8 cellular contexts compared by ENCODE assay signal in genomic region chr9:127915801-127916664, GRCh38. TPM values are rescaled to one million over a fixed set of nuclear protein-coding genes. Genes with fewer than 3 reads are reported as not detected.
A peak's percentile ranks its signal among the peaks of the same experiment; 100 is the strongest.
DNase-seq lines count a peak whose midpoint lies in the region; ATAC-seq, FAIRE-seq and TF ChIP-seq lines count a peak whose summit lies in the region.

No MANE protein-coding gene starts in this region.

- peaks cover 48% of the 10 kb centered on the region for H3K4me1 Mint-ChIP-seq in activated CD4-positive, alpha-beta T cell treated with anti-CD3 and anti-CD28 coated beads, Interleukin-2, amount 10 ng/mL, durations not matched to agents 24 days and 14 days

- H3K4me2 ChIP-seq in endothelial cell of umbilical vein (ENCODE audit: insufficient read depth, low read length) = peak overlapping the region; percentile 68

- H3K27me3 ChIP-seq in endothelial cell of umbilical vein (ENCODE audit: control insufficient read depth in 2 of 2, insufficient read depth in 2 of 2, low read length in 2 of 2) = no peaks in the 10 kb centered on the region
- H3K27me3 ChIP-seq in neutrophil = peaks cover 11% of the 10 kb centered on the region

- CTCF ChIA-PET in endothelial cell of umbilical vein (lab: Charles Lee) = interaction anchor here (1.2 to 2.3 kb wide), 4 partner anchors 9 to 181 kb away, joined by 3 to 9 read pairs (median 4); partner anchors contain the start of genes ST6GALNAC6 and TOR2A

- H2AFZ ChIP-seq in endothelial cell of umbilical vein (ENCODE audit: low read depth, low read length) = peak overlapping the region; percentile 81

- peak overlapping the region; percentile 86 for H3K4me3 Mint-ChIP-seq in activated CD4-positive, alpha-beta T cell treated with anti-CD3 and anti-CD28 coated beads, Interleukin-2, amount 10 ng/mL, durations not matched to agents 24 days and 14 days

- peaks cover 0 to 17% of the 10 kb centered on the region in 2 experiments for H3K36me3 ChIP-seq in endothelial cell of umbilical vein (ENCODE audit: control insufficient read depth in 2 of 2, extremely low read depth in 1 of 2, insufficient read depth in 2 of 2, low read length in 2 of 2)
- H3K36me3 ChIP-seq in neutrophil = no peaks in the 10 kb centered on the region

- H3K27ac Mint-ChIP-seq in activated CD4-positive, alpha-beta T cell treated with anti-CD3 and anti-CD28 coated beads, Interleukin-2, amount 10 ng/mL, durations not matched to agents 24 days and 14 days = peak overlapping the region; percentile 87

- DNase-seq in activated CD4-positive, alpha-beta T cell treated with anti-CD3 and anti-CD28 coated beads, Interleukin-2, amount 10 ng/mL, durations not matched to agents 24 days and 14 days = peak; percentile 78
- DNase-seq in activated CD4-positive, alpha-beta T cell treated with anti-CD3 and anti-CD28 coated beads for 48 hours = no peak
- DNase-seq in endothelial cell of umbilical vein (ENCODE audit: low read depth, low spot score) = peak; percentile 26
- DNase-seq in cerebellar cortex (ENCODE audit: low spot score) = no peak

- H3K9ac ChIP-seq in endothelial cell of umbilical vein (replicated peaks; ENCODE audit: extremely low read depth, insufficient read depth, low read length) = peak overlapping the region; percentile 81

- H3K4me3 ChIP-seq in endothelial cell of umbilical vein (replicated peaks in 1 of 3; ENCODE audit: insufficient read depth in 1 of 3, low read depth in 1 of 3, low read length in 3 of 3) (peak overlapping the region; percentile 59 to 77 (median 71)), neutrophil (ENCODE audit: low read depth in 1 of 2, low read length in 1 of 2) (peak overlapping the region; percentile 50 to 71)

- H3K27me3 Mint-ChIP-seq in activated CD4-positive, alpha-beta T cell treated with anti-CD3 and anti-CD28 coated beads, Interleukin-2, amount 10 ng/mL, durations not matched to agents 24 days and 14 days = no peaks in the 10 kb centered on the region

- no peaks in the 10 kb centered on the region for H3K9me1 ChIP-seq in endothelial cell of umbilical vein (replicated peaks; ENCODE audit: control insufficient read depth, extremely low read depth, insufficient read depth, low read length)

- H3K27ac ChIP-seq in endothelial cell of umbilical vein (ENCODE audit: insufficient read depth, low read depth, low read length) (peak overlapping the region; percentile 55), neutrophil (no peak overlapping the region)

- no peak for TF ChIP-seq CTCF in endothelial cell of umbilical vein (IDR thresholded peaks at IDR 0.05; ENCODE audit: extremely low read depth in 1 of 2, insufficient read depth in 1 of 2, low read depth in 1 of 2, low read length in 2 of 2)
- no peak for TF ChIP-seq CTCF in neutrophil (IDR thresholded peaks at IDR 0.05)

- intact Hi-C loops in activated CD4-positive, alpha-beta T cell treated with anti-CD3 and anti-CD28 coated beads, Interleukin-2, amount 10 ng/mL, durations not matched to agents 24 days and 14 days (cut with micrococcal nuclease) = loop anchor here (5.0 kb wide), 2 partner anchors 129 to 304 kb away; partner anchors contain the start of genes CDK9 and STXBP1
- intact Hi-C loops in endothelial cell of umbilical vein (cut with micrococcal nuclease) = loop anchor here (2.0 to 10.0 kb wide), 3 partner anchors 17 to 414 kb away; partner anchors contain the start of gene ST6GALNAC6

- peaks cover 12% of the 10 kb centered on the region for H3K79me2 ChIP-seq in endothelial cell of umbilical vein (ENCODE audit: control insufficient read depth, insufficient read depth, low read length)

- no peaks in the 10 kb centered on the region for H4K20me1 ChIP-seq in endothelial cell of umbilical vein (replicated peaks; ENCODE audit: control insufficient read depth, extremely low read depth, insufficient read depth, low read length)

- POLR2A ChIA-PET in endothelial cell of umbilical vein (lab: Charles Lee) = interaction anchor here (1.0 kb wide), 1 partner anchor 181 kb away, joined by 3 read pairs; the partner anchor contains the start of gene TOR2A

- dilution Hi-C loops in endothelial cell of umbilical vein (cut with MboI; ENCODE audit: extremely low pct_ligation_motif_present, low sequenced_read_pairs) = no loop called here

- no peaks in the 10 kb centered on the region for H3K9me3 Mint-ChIP-seq in activated CD4-positive, alpha-beta T cell treated with anti-CD3 and anti-CD28 coated beads, Interleukin-2, amount 10 ng/mL, durations not matched to agents 24 days and 14 days

- ATAC-seq in HG03442 (IDR thresholded peaks at IDR 0.05; ENCODE audit: unreplicated experiment) (no peak), HG03520 (IDR thresholded peaks at IDR 0.05; ENCODE audit: unreplicated experiment) (no peak)

- TSS peak; percentile 41 for BruUV-seq in endothelial cell of umbilical vein (replicated peaks; lab: Mats Ljungman, UMichigan)

- FAIRE-seq in endothelial cell of umbilical vein (lab: Jason Lieb, UNC) = peak; percentile 58

- H3K4me1 ChIP-seq in endothelial cell of umbilical vein (ENCODE audit: control insufficient read depth, extremely low read depth, insufficient read depth, low read length) (peaks cover 35% of the 10 kb centered on the region), neutrophil (ENCODE audit: control insufficient read depth in 1 of 2, insufficient read depth in 1 of 2, low read depth in 1 of 2, low read length in 1 of 2) (peaks cover 44 to 45% of the 10 kb centered on the region in 2 experiments)

- H3K36me3 Mint-ChIP-seq in activated CD4-positive, alpha-beta T cell treated with anti-CD3 and anti-CD28 coated beads, Interleukin-2, amount 10 ng/mL, durations not matched to agents 24 days and 14 days (ENCODE audit: low read depth) = peaks cover 20% of the 10 kb centered on the region

- H3K9me3 ChIP-seq in endothelial cell of umbilical vein (replicated peaks; ENCODE audit: control insufficient read depth, insufficient read depth, low read length) (no peaks in the 10 kb centered on the region), neutrophil (no peaks in the 10 kb centered on the region)

- TF ChIP-seq POLR2A in Raji (IDR thresholded peaks at IDR 0.05; ENCODE audit: insufficient read depth, low read depth, low read length) (peak; percentile 73), endothelial cell of umbilical vein (IDR thresholded peaks at IDR 0.05; ENCODE audit: low read depth, low read length) (no peak)

RNA-seq across cellular contexts. Expression of gene ST6GALNAC4, which starts 0.8 kb away (rescaled TPM):
- total RNA-seq in activated CD4-positive, alpha-beta T cell treated with anti-CD3 and anti-CD28 coated beads, Interleukin-2, amount 10 ng/mL, durations not matched to agents 24 days and 14 days = 28.0 and 28.3 TPM in 2 replicates
- total RNA-seq in endothelial cell of umbilical vein = 38.1 and 45.9 TPM in 2 replicates
- 85.3 and 108 TPM in 2 replicates for polyA plus RNA-seq in endothelial cell of umbilical vein
- 44.2 and 64.3 TPM in 2 replicates for polyA plus RNA-seq in endothelial cell of umbilical vein (2011; cell fraction: cytosol; rRNA removed)
- polyA plus RNA-seq in endothelial cell of umbilical vein (2011; cell fraction: nucleus; rRNA removed) = 38.1 and 41.5 TPM in 2 replicates
- 39.9 and 49.4 TPM in 2 replicates for polyA plus RNA-seq in endothelial cell of umbilical vein (2012)
- polyA minus RNA-seq in endothelial cell of umbilical vein = 38.1 and 51.5 TPM in 2 replicates
- 129 TPM for polyA minus RNA-seq in endothelial cell of umbilical vein (2011; cell fraction: cytosol; rRNA and poly(A)+ RNA removed)
- 19.7 and 26.7 TPM in 2 replicates for polyA minus RNA-seq in endothelial cell of umbilical vein (2011; cell fraction: nucleus; rRNA and poly(A)+ RNA removed)

RNA-seq across cellular contexts. Expression of gene PIP5KL1, which starts 14.5 kb away (rescaled TPM):
- 0.89 and 0.90 TPM in 2 replicates for total RNA-seq in activated CD4-positive, alpha-beta T cell treated with anti-CD3 and anti-CD28 coated beads, Interleukin-2, amount 10 ng/mL, durations not matched to agents 24 days and 14 days
- 2.9 and 3.8 TPM in 2 replicates for total RNA-seq in endothelial cell of umbilical vein
- 1.5 and 2.3 TPM in 2 replicates for polyA plus RNA-seq in endothelial cell of umbilical vein
- polyA plus RNA-seq in endothelial cell of umbilical vein (2011; cell fraction: cytosol; rRNA removed) = 0.28 and 0.87 TPM in 2 replicates
- 5.1 and 6.2 TPM in 2 replicates for polyA plus RNA-seq in endothelial cell of umbilical vein (2011; cell fraction: nucleus; rRNA removed)
- 0.56 and 1.3 TPM in 2 replicates for polyA plus RNA-seq in endothelial cell of umbilical vein (2012)
- polyA minus RNA-seq in endothelial cell of umbilical vein = 0.42 and 0.83 TPM in 2 replicates
- polyA minus RNA-seq in endothelial cell of umbilical vein (2011; cell fraction: cytosol; rRNA and poly(A)+ RNA removed) = 4.0 TPM
- 1.6 and 1.8 TPM in 2 replicates for polyA minus RNA-seq in endothelial cell of umbilical vein (2011; cell fraction: nucleus; rRNA and poly(A)+ RNA removed)

RNA-seq across cellular contexts. Expression of gene ST6GALNAC6, which starts 16.6 kb away (rescaled TPM):
- 53.3 and 61.2 TPM in 2 replicates for total RNA-seq in activated CD4-positive, alpha-beta T cell treated with anti-CD3 and anti-CD28 coated beads, Interleukin-2, amount 10 ng/mL, durations not matched to agents 24 days and 14 days
- total RNA-seq in endothelial cell of umbilical vein = 43.0 and 43.5 TPM in 2 replicates
- 78.9 and 93.6 TPM in 2 replicates for polyA plus RNA-seq in endothelial cell of umbilical vein
- 43.5 and 55.9 TPM in 2 replicates for polyA plus RNA-seq in endothelial cell of umbilical vein (2011; cell fraction: cytosol; rRNA removed)
- polyA plus RNA-seq in endothelial cell of umbilical vein (2011; cell fraction: nucleus; rRNA removed) = 78.4 and 100.0 TPM in 2 replicates
- polyA plus RNA-seq in endothelial cell of umbilical vein (2012) = 27.3 and 41.2 TPM in 2 replicates
- 50.1 and 50.4 TPM in 2 replicates for polyA minus RNA-seq in endothelial cell of umbilical vein
- 17.7 TPM for polyA minus RNA-seq in endothelial cell of umbilical vein (2011; cell fraction: cytosol; rRNA and poly(A)+ RNA removed)
- 20.0 and 24.0 TPM in 2 replicates for polyA minus RNA-seq in endothelial cell of umbilical vein (2011; cell fraction: nucleus; rRNA and poly(A)+ RNA removed)

RNA-seq across cellular contexts. Expression of gene DPM2, which starts 21.6 kb away (rescaled TPM):
- 62.7 and 65.1 TPM in 2 replicates for total RNA-seq in activated CD4-positive, alpha-beta T cell treated with anti-CD3 and anti-CD28 coated beads, Interleukin-2, amount 10 ng/mL, durations not matched to agents 24 days and 14 days
- total RNA-seq in endothelial cell of umbilical vein = 41.9 and 47.9 TPM in 2 replicates
- polyA plus RNA-seq in endothelial cell of umbilical vein = 63.9 and 85.0 TPM in 2 replicates
- 45.5 and 45.9 TPM in 2 replicates for polyA plus RNA-seq in endothelial cell of umbilical vein (2011; cell fraction: cytosol; rRNA removed)
- polyA plus RNA-seq in endothelial cell of umbilical vein (2011; cell fraction: nucleus; rRNA removed) = 31.6 and 39.0 TPM in 2 replicates
- polyA plus RNA-seq in endothelial cell of umbilical vein (2012) = 38.9 and 45.4 TPM in 2 replicates
- 39.8 and 52.5 TPM in 2 replicates for polyA minus RNA-seq in endothelial cell of umbilical vein
- 59.2 TPM for polyA minus RNA-seq in endothelial cell of umbilical vein (2011; cell fraction: cytosol; rRNA and poly(A)+ RNA removed)
- polyA minus RNA-seq in endothelial cell of umbilical vein (2011; cell fraction: nucleus; rRNA and poly(A)+ RNA removed) = 26.8 and 33.0 TPM in 2 replicates

RNA-seq across cellular contexts. Expression of gene AK1, which starts 38.6 kb away (rescaled TPM):
- 18.0 and 19.9 TPM in 2 replicates for total RNA-seq in activated CD4-positive, alpha-beta T cell treated with anti-CD3 and anti-CD28 coated beads, Interleukin-2, amount 10 ng/mL, durations not matched to agents 24 days and 14 days
- total RNA-seq in endothelial cell of umbilical vein = 113 and 115 TPM in 2 replicates
- 148 and 157 TPM in 2 replicates for polyA plus RNA-seq in endothelial cell of umbilical vein
- 189 and 191 TPM in 2 replicates for polyA plus RNA-seq in endothelial cell of umbilical vein (2011; cell fraction: cytosol; rRNA removed)
- polyA plus RNA-seq in endothelial cell of umbilical vein (2011; cell fraction: nucleus; rRNA removed) = 108 and 134 TPM in 2 replicates
- polyA plus RNA-seq in endothelial cell of umbilical vein (2012) = 173 and 181 TPM in 2 replicates
- 33.5 and 35.7 TPM in 2 replicates for polyA minus RNA-seq in endothelial cell of umbilical vein
- polyA minus RNA-seq in endothelial cell of umbilical vein (2011; cell fraction: cytosol; rRNA and poly(A)+ RNA removed) = 36.3 TPM
- polyA minus RNA-seq in endothelial cell of umbilical vein (2011; cell fraction: nucleus; rRNA and poly(A)+ RNA removed) = 5.2 TPM in 2 replicates

Comparison
In these comparisons a context has a peak if more than half of its experiments do, and no peak if none do; other contexts are left out.
1. DNase-seq: peak in activated CD4-positive, alpha-beta T cell treated with anti-CD3 and anti-CD28 coated beads, Interleukin-2, amount 10 ng/mL, durations not matched to agents 24 days and 14 days (single experiment) and endothelial cell of umbilical vein (single experiment); none in activated CD4-positive, alpha-beta T cell treated with anti-CD3 and anti-CD28 coated beads for 48 hours (single experiment) and cerebellar cortex (single experiment).